10 cellular contexts compared by ENCODE assay signal in the genomic region with DNA sequence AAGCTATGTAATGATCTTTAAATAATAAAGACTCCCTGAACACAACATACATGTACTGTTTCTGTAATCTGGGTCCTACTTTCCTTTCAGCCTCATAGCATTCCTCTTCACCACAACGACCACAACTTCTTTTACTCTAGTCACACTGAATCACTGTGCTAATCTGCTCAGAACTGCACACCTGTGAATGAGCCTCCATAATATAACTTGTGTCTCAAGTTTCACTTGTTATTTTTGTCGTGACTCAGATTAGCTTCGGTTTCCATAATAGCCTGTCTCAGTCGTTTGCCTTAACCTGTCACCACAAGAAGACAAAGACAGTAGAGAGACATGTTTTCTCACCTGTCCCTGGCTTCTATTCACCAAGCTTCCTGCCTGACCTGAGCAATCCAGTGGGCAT.
DNase-seq lines count a peak whose midpoint lies in the region; ATAC-seq lines count a peak whose summit lies in the region.
"Had no signal": no experiment of that assay in that cellular context is flagged by ENCODE, and none has a peak within 500 bp of the region (broad histone marks: within the 10 kb centered on the region; RNA-seq: fewer than 3 reads in every experiment).

No MANE protein-coding gene starts in this region.

- H3K4me3 Mint-ChIP-seq in activated CD4-positive, alpha-beta memory T cell treated with anti-CD3 and anti-CD28 coated beads, Interleukin-2, amount 10 ng/mL, durations not matched to agents 7 days and 5 days = no peak overlapping the region
- H3K4me3 Mint-ChIP-seq: naive B cell had no signal

- peak; percentile 97 for ATAC-seq in GM18873 (IDR thresholded peaks at IDR 0.05; ENCODE audit: low FRiP score, unreplicated experiment)
- peak; percentile 97 for ATAC-seq in GM21529 (IDR thresholded peaks at IDR 0.05; ENCODE audit: unreplicated experiment)
- peak; percentile 90 for ATAC-seq in HG03342 (IDR thresholded peaks at IDR 0.05; ENCODE audit: unreplicated experiment)

- no peak overlapping the region for H3K27ac Mint-ChIP-seq in activated CD4-positive, alpha-beta memory T cell treated with anti-CD3 and anti-CD28 coated beads, Interleukin-2, amount 10 ng/mL, durations not matched to agents 7 days and 5 days
- H3K27ac Mint-ChIP-seq: naive B cell had no signal

- DNase-seq in astrocyte of the hippocampus (ENCODE audit: low read depth, low spot score) = peak; percentile 0
- no peak for DNase-seq in activated CD4-positive, alpha-beta memory T cell treated with anti-CD3 and anti-CD28 coated beads, Interleukin-2, amount 10 ng/mL, durations not matched to agents 7 days and 5 days
- DNase-seq in DMS 273 (lab: John Stamatoyannopoulos, UW; ENCODE audit: unreplicated experiment) = no peak
- DNase-seq in stimulated activated CD4-positive, alpha-beta T cell treated with anti-CD3 and anti-CD28 coated beads, Interleukin-1b, Interleukin-23, amount 100 ng/mL, for 48 hours = no peak
- no peak for DNase-seq in NCI-H1417 treated with DMSO at 0.1 percent for 48 hours (lab: John Stamatoyannopoulos, UW)
- DNase-seq: activated CD4-positive, CD25-positive, alpha-beta regulatory T cell; naive B cell had no signal

- CTCF ChIA-PET in activated CD4-positive, alpha-beta memory T cell treated with anti-CD3 and anti-CD28 coated beads, Interleukin-2, amount 10 ng/mL, durations not matched to agents 7 days and 5 days (lab: Charles Lee) = no interaction called here

- H3K9me3 Mint-ChIP-seq in activated CD4-positive, alpha-beta memory T cell treated with anti-CD3 and anti-CD28 coated beads, Interleukin-2, amount 10 ng/mL, durations not matched to agents 7 days and 5 days = no peaks in the 10 kb centered on the region

- H3K4me1 Mint-ChIP-seq in activated CD4-positive, alpha-beta memory T cell treated with anti-CD3 and anti-CD28 coated beads, Interleukin-2, amount 10 ng/mL, durations not matched to agents 7 days and 5 days = no peaks in the 10 kb centered on the region
- H3K4me1 Mint-ChIP-seq: naive B cell had no signal

- H3K36me3 Mint-ChIP-seq in activated CD4-positive, alpha-beta memory T cell treated with anti-CD3 and anti-CD28 coated beads, Interleukin-2, amount 10 ng/mL, durations not matched to agents 7 days and 5 days (ENCODE audit: low read depth) = no peaks in the 10 kb centered on the region

- POLR2A ChIA-PET in activated CD4-positive, alpha-beta memory T cell treated with anti-CD3 and anti-CD28 coated beads, Interleukin-2, amount 10 ng/mL, durations not matched to agents 7 days and 5 days (lab: Charles Lee) = no interaction called here

- H3K27me3 Mint-ChIP-seq in activated CD4-positive, alpha-beta memory T cell treated with anti-CD3 and anti-CD28 coated beads, Interleukin-2, amount 10 ng/mL, durations not matched to agents 7 days and 5 days = peaks cover 5% of the 10 kb centered on the region
